ENCODE assay signal across 8 cellular contexts in the genomic region with DNA sequence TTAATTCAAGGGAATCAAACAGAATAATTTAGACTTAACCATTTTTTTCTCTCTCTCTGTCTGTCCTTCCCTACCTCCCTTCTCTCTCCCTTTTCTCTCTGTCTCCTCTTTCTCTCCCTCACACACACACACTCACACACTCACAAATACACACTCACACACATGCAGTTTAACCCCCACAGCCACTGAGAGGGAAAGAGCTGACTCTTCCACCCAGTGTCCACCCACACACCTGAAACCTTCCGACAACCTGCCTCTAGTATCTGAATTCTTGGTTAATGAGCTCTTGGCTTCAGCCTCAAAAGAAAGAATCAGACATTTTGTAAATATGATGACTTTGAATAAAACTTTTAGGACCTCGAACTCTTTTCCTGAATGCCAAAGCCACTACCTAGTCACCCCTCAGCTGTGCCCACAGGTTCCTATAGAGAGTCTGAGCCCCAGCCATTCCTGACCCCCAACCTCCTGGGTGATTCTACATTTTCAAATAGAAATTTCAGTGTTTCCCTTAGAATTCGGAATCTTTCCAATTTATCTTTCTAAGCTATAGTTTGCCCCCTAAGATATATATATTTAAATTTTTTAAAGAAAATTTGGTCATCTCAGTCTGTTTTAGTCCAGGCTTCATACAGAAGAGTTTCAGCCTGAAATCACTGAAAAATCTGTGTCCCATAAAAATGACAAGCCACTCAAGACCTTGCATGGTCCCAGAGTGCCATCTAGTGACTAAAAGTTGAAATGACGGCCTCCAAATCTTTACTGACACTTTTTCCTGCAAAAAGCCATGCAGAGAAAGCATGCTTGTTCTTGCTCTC.
A peak's percentile ranks its signal among the peaks of the same experiment; 100 is the strongest.
DNase-seq lines count a peak whose midpoint lies in the region; ATAC-seq, FAIRE-seq and TF ChIP-seq lines count a peak whose summit lies in the region.

No MANE protein-coding gene starts in this region.

- TF ChIP-seq POLR2A in sigmoid colon (IDR thresholded peaks at IDR 0.05), result no peak

- H3K27me3 ChIP-seq in PC-9 (ENCODE audit: insufficient read depth, low read depth) (no peaks in the 10 kb centered on the region; the same call in 1 of the 2 replicates), sigmoid colon (no peaks in the 10 kb centered on the region)

- no peak overlapping the region for H3K4me3 Mint-ChIP-seq in activated CD8-positive, alpha-beta memory T cell treated with anti-CD3 and anti-CD28 coated beads, Interleukin-2, amount 10 ng/mL, durations not matched to agents 7 days and 5 days
- H3K4me3 Mint-ChIP-seq in neural crest cell, result no peak overlapping the region

- ATAC-seq in activated CD8-positive, alpha-beta memory T cell treated with anti-CD3 and anti-CD28 coated beads, Interleukin-2, amount 10 ng/mL, durations not matched to agents 7 days and 5 days, result no peak
- ATAC-seq in HG02938 (IDR thresholded peaks at IDR 0.05; ENCODE audit: unreplicated experiment) (peak; percentile 56), GM21737 (IDR thresholded peaks at IDR 0.05; ENCODE audit: unreplicated experiment) (no peak)

- intact Hi-C loops in PC-9 (cut with micrococcal nuclease; ENCODE audit: unreplicated experiment) (loop anchor here (1.0 to 5.0 kb wide), 4 partner anchors 348 to 724 kb away; no protein-coding TSS in a partner anchor), sigmoid colon (cut with DNase I) (loop anchor here (10.0 kb wide), 1 partner anchor 730 kb away; no protein-coding TSS in a partner anchor)

- peak; percentile 94 for FAIRE-seq in endometrium (lab: Jason Lieb, UNC)

- H3K4me1 Mint-ChIP-seq in activated CD8-positive, alpha-beta memory T cell treated with anti-CD3 and anti-CD28 coated beads, Interleukin-2, amount 10 ng/mL, durations not matched to agents 7 days and 5 days, result no peaks in the 10 kb centered on the region
- H3K4me1 Mint-ChIP-seq in neural crest cell, result no peaks in the 10 kb centered on the region

- H3F3A ChIP-seq in PC-9 (ENCODE audit: insufficient read depth, low read depth), result no peaks in the 10 kb centered on the region

- no peaks in the 10 kb centered on the region for H3K36me3 Mint-ChIP-seq in activated CD8-positive, alpha-beta memory T cell treated with anti-CD3 and anti-CD28 coated beads, Interleukin-2, amount 10 ng/mL, durations not matched to agents 7 days and 5 days
- H3K36me3 Mint-ChIP-seq in neural crest cell (ENCODE audit: low read depth), result no peaks in the 10 kb centered on the region

- H3K4me3 ChIP-seq in PC-9 (no peak overlapping the region), sigmoid colon (no peak overlapping the region)

- BruUV-seq in PC-9 (replicated peaks; lab: Mats Ljungman, UMichigan), result no TSS peak

- TF ChIP-seq CTCF in PC-9 (conservative IDR thresholded peaks at IDR 0.05) (peak; percentile 86), neural crest cell (conservative IDR thresholded peaks at IDR 0.05) (peak; percentile 87), sigmoid colon (IDR thresholded peaks at IDR 0.05) (peak in 2 of 4 experiments; percentile 26 to 51)

- no peak overlapping the region for H3K27ac ChIP-seq in PC-9
- H3K27ac ChIP-seq in sigmoid colon, result no peak overlapping the region

- no peaks in the 10 kb centered on the region for H3K4me1 ChIP-seq in PC-9 (replicated peaks; ENCODE audit: insufficient read depth)
- no peaks in the 10 kb centered on the region for H3K4me1 ChIP-seq in sigmoid colon

- POLR2A ChIA-PET in PC-9 (lab: Charles Lee; ENCODE audit: unreplicated experiment), result no interaction called here

- no peaks in the 10 kb centered on the region for H4K20me1 ChIP-seq in PC-9 (ENCODE audit: insufficient read depth)

- DNase-seq in activated CD8-positive, alpha-beta memory T cell treated with anti-CD3 and anti-CD28 coated beads, Interleukin-2, amount 50 U/mL, for 48 hours, result peak; percentile 58
- DNase-seq in activated CD8-positive, alpha-beta memory T cell treated with anti-CD3 and anti-CD28 coated beads, Interleukin-2, amount 10 ng/mL, durations not matched to agents 7 days and 5 days, result no peak
- peak in 1 of 2 experiments; percentile 22 for DNase-seq in PC-9
- DNase-seq in neural crest cell (ENCODE audit: low read depth, low spot score), result peak; percentile 34
- DNase-seq in sigmoid colon, result no peak

- WGBS in sigmoid colon, 2 donors, result 31 to 54% methylated on average over 4 of the region's 4 CpGs

- no peak overlapping the region for H3K4me2 ChIP-seq in PC-9

- H3K27me3 Mint-ChIP-seq in activated CD8-positive, alpha-beta memory T cell treated with anti-CD3 and anti-CD28 coated beads, Interleukin-2, amount 10 ng/mL, durations not matched to agents 7 days and 5 days, result no peaks in the 10 kb centered on the region
- peaks cover 7% of the 10 kb centered on the region for H3K27me3 Mint-ChIP-seq in neural crest cell (ENCODE audit: low read depth)

- H3K9me3 Mint-ChIP-seq in activated CD8-positive, alpha-beta memory T cell treated with anti-CD3 and anti-CD28 coated beads, Interleukin-2, amount 10 ng/mL, durations not matched to agents 7 days and 5 days (ENCODE audit: low read depth), result no peaks in the 10 kb centered on the region
- H3K9me3 Mint-ChIP-seq in neural crest cell, result no peaks in the 10 kb centered on the region

- H3K9me2 ChIP-seq in PC-9 (ENCODE audit: insufficient read depth), result no peaks in the 10 kb centered on the region

- no peak for TF ChIP-seq EP300 in sigmoid colon (IDR thresholded peaks at IDR 0.05)

- no peak overlapping the region for H2AFZ ChIP-seq in PC-9

- no peaks in the 10 kb centered on the region for H3K9me3 ChIP-seq in PC-9 (ENCODE audit: insufficient read depth, low read depth)
- H3K9me3 ChIP-seq in sigmoid colon, result no peaks in the 10 kb centered on the region

- CTCF ChIA-PET in activated CD8-positive, alpha-beta memory T cell treated with anti-CD3 and anti-CD28 coated beads, Interleukin-2, amount 10 ng/mL, durations not matched to agents 7 days and 5 days (lab: Charles Lee), result interaction anchor here (1.4 kb wide), 1 partner anchor 18 kb away, joined by 3 read pairs; no protein-coding TSS in a partner anchor
- CTCF ChIA-PET in PC-9 (lab: Charles Lee), result no interaction called here

- H3K36me3 ChIP-seq in PC-9 (ENCODE audit: low read depth) (no peaks in the 10 kb centered on the region), sigmoid colon (no peaks in the 10 kb centered on the region)

- no peak overlapping the region for H3K27ac Mint-ChIP-seq in activated CD8-positive, alpha-beta memory T cell treated with anti-CD3 and anti-CD28 coated beads, Interleukin-2, amount 10 ng/mL, durations not matched to agents 7 days and 5 days
- H3K27ac Mint-ChIP-seq in neural crest cell (ENCODE audit: unreplicated experiment), result no peak overlapping the region

- no peaks in the 10 kb centered on the region for H3K79me2 ChIP-seq in PC-9 (ENCODE audit: low read depth)

Comparison
In these comparisons a context has a peak if more than half of its experiments do, and no peak if none do; other contexts are left out.
1. DNase-seq: peak in activated CD8-positive, alpha-beta memory T cell treated with anti-CD3 and anti-CD28 coated beads, Interleukin-2, amount 50 U/mL, for 48 hours (single experiment) and neural crest cell (single experiment); none in activated CD8-positive, alpha-beta memory T cell treated with anti-CD3 and anti-CD28 coated beads, Interleukin-2, amount 10 ng/mL, durations not matched to agents 7 days and 5 days (single experiment) and sigmoid colon (single experiment).